Comparison of ENCODE assay signal across 8 cellular contexts in the genomic region with DNA sequence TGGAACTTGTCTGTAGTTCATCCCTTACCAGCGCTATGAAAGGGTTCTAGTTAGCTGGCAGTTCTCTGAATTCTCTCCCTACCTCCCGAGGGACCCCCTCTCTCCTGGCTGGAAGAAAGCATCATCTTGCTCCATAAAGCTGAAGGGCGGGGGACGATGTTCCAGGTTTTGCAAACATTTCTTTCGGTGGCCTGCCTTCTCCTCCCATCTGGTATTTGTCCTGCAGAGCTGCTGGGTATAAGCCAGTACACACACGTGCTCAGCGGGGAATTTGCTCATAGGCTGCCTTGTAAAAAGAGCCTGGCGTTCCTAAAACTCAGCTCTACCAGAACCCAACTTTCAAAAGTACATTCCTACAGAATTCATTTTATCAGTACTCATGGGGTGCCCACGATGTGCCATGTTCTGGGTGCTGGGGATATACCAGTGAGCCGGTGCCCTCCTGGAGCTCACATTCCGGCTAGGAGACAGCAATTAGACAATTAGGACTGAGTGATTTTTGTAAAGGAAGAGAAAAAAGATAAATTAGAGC. TPM values are rescaled to one million over a fixed set of nuclear protein-coding genes. Genes with fewer than 3 reads are reported as not detected.
DNase-seq lines count a peak whose midpoint lies in the region; ATAC-seq and TF ChIP-seq lines count a peak whose summit lies in the region.

No MANE protein-coding gene starts in this region.

- H3K4me3 Mint-ChIP-seq in activated CD8-positive, alpha-beta memory T cell treated with anti-CD3 and anti-CD28 coated beads, Interleukin-2, amount 10 ng/mL, durations not matched to agents 7 days and 5 days = peak overlapping the region; percentile 95

- no TSS peak for BruUV-seq in Panc1 (replicated peaks; lab: Mats Ljungman, UMichigan)

- DNase-seq in activated CD8-positive, alpha-beta memory T cell treated with anti-CD3 and anti-CD28 coated beads, Interleukin-2, amount 10 ng/mL, durations not matched to agents 7 days and 5 days = no peak
- DNase-seq in activated CD8-positive, alpha-beta memory T cell treated with anti-CD3 and anti-CD28 coated beads for 24 hours = no peak
- DNase-seq in Panc1 (ENCODE audit: low read depth, low spot score) (no peak), dermis microvascular lymphatic vessel endothelial cell (ENCODE audit: low read depth in 2 of 2) (peak; percentile 49 to 71), lung (ENCODE audit: low spot score) (peak; percentile 51), thoracic aorta (ENCODE audit: low spot score) (no peak)
- no peak for DNase-seq in stimulated activated CD4-positive, alpha-beta T cell treated with anti-CD3 and anti-CD28 coated beads, Interleukin-4, amount 100 ng/mL, for 24 hours
- DNase-seq in effector CD8-positive, alpha-beta T cell (lab: John Stamatoyannopoulos, UW) = no peak

- 45 to 48% methylated on average over 11 of the region's 11 CpGs for WGBS in lung, 2 donors

- in situ Hi-C loops in Panc1 (cut with HindIII; ENCODE audit: low pct_unique_long_range_greater_than_20kb, low sequenced_read_pairs) = no loop called here

- H3K4me3 ChIP-seq in Panc1 (ENCODE audit: low read depth in 2 of 2, low read length in 2 of 2) = peak overlapping the region; percentile 78 to 82
- H3K4me3 ChIP-seq in lung = peak overlapping the region; percentile 80
- peak overlapping the region; percentile 92 for H3K4me3 ChIP-seq in thoracic aorta

- H3K27me3 ChIP-seq in Panc1 (ENCODE audit: control insufficient read depth, insufficient read depth, low read length) (no peaks in the 10 kb centered on the region), lung (ENCODE audit: control insufficient read depth, insufficient read depth) (no peaks in the 10 kb centered on the region), thoracic aorta (replicated peaks; ENCODE audit: insufficient read depth) (no peaks in the 10 kb centered on the region)

- peaks cover 24% of the 10 kb centered on the region for H3K4me1 Mint-ChIP-seq in activated CD8-positive, alpha-beta memory T cell treated with anti-CD3 and anti-CD28 coated beads, Interleukin-2, amount 10 ng/mL, durations not matched to agents 7 days and 5 days

- H3K36me3 ChIP-seq in Panc1 (ENCODE audit: control insufficient read depth, insufficient read depth, low read length) (peaks cover 3% of the 10 kb centered on the region; the same call in 1 of the 2 replicates), lung (ENCODE audit: control insufficient read depth in 2 of 2, insufficient read depth in 2 of 2, low read length in 2 of 2) (peaks cover 0 to 1% of the 10 kb centered on the region in 2 donors), thoracic aorta (no peaks in the 10 kb centered on the region)

- H3K9me3 ChIP-seq in Panc1 (ENCODE audit: control insufficient read depth, insufficient read depth, low read depth, low read length) = no peaks in the 10 kb centered on the region
- H3K9me3 ChIP-seq in lung (ENCODE audit: control insufficient read depth in 2 of 2, insufficient read depth in 1 of 2, low read length in 1 of 2) = no peaks in the 10 kb centered on the region
- H3K9me3 ChIP-seq in thoracic aorta = no peaks in the 10 kb centered on the region

- peaks cover 5% of the 10 kb centered on the region for H3K27me3 Mint-ChIP-seq in activated CD8-positive, alpha-beta memory T cell treated with anti-CD3 and anti-CD28 coated beads, Interleukin-2, amount 10 ng/mL, durations not matched to agents 7 days and 5 days

- H3K9me3 Mint-ChIP-seq in activated CD8-positive, alpha-beta memory T cell treated with anti-CD3 and anti-CD28 coated beads, Interleukin-2, amount 10 ng/mL, durations not matched to agents 7 days and 5 days (ENCODE audit: low read depth) = no peaks in the 10 kb centered on the region

- CTCF ChIA-PET in activated CD8-positive, alpha-beta memory T cell treated with anti-CD3 and anti-CD28 coated beads, Interleukin-2, amount 10 ng/mL, durations not matched to agents 7 days and 5 days (lab: Charles Lee) = interaction anchor here (0.7 to 9.7 kb wide), 25 partner anchors 10 to 259 kb away, joined by 3 to 129 read pairs (median 5); partner anchors contain the start of genes ARMC7, CDR2L, HID1 and MIF4GD
- CTCF ChIA-PET in Panc1 (lab: Charles Lee) = interaction anchor here (0.6 to 3.9 kb wide), 7 partner anchors 14 to 149 kb away, joined by 3 to 33 read pairs (median 4); no protein-coding TSS in a partner anchor

- peaks cover 10% of the 10 kb centered on the region for H3K36me3 Mint-ChIP-seq in activated CD8-positive, alpha-beta memory T cell treated with anti-CD3 and anti-CD28 coated beads, Interleukin-2, amount 10 ng/mL, durations not matched to agents 7 days and 5 days

- POLR2A ChIA-PET in Panc1 (lab: Charles Lee) = interaction anchor here (1.0 to 1.7 kb wide), 7 partner anchors 16 to 51 kb away, joined by 3 to 10 read pairs (median 4); partner anchors contain the start of gene CDR2L

- H3K27ac ChIP-seq in Panc1 (ENCODE audit: low read length) (peak overlapping the region; percentile 78), lung (ENCODE audit: low read depth in 1 of 2, low read length in 1 of 2) (peak overlapping the region; percentile 88 to 89), thoracic aorta (peak overlapping the region; percentile 89)

- intact Hi-C loops in Panc1 (cut with micrococcal nuclease; ENCODE audit: unreplicated experiment) = no loop called here

- ATAC-seq in activated CD8-positive, alpha-beta memory T cell treated with anti-CD3 and anti-CD28 coated beads, Interleukin-2, amount 10 ng/mL, durations not matched to agents 7 days and 5 days = no peak
- ATAC-seq in Panc1 (peak; percentile 51), lung (ENCODE audit: insufficient read depth, low FRiP score) (no peak), thoracic aorta (ENCODE audit: insufficient number of reproducible peaks, low FRiP score, low read depth) (peak; percentile 50)

- peak overlapping the region; percentile 93 for H3K27ac Mint-ChIP-seq in activated CD8-positive, alpha-beta memory T cell treated with anti-CD3 and anti-CD28 coated beads, Interleukin-2, amount 10 ng/mL, durations not matched to agents 7 days and 5 days

- TF ChIP-seq CTCF in Panc1 (IDR thresholded peaks at IDR 0.05) (no peak), lung (IDR thresholded peaks at IDR 0.05; ENCODE audit: control extremely low read depth, extremely low read depth) (no peak), thoracic aorta (IDR thresholded peaks at IDR 0.05) (no peak)

- H3K4me1 ChIP-seq in Panc1 (ENCODE audit: control insufficient read depth, insufficient read depth, low read length) = peaks cover 21% of the 10 kb centered on the region
- peaks cover 0 to 5% of the 10 kb centered on the region in 2 donors for H3K4me1 ChIP-seq in lung (ENCODE audit: control insufficient read depth in 2 of 2, insufficient read depth in 2 of 2, low read length in 2 of 2)
- H3K4me1 ChIP-seq in thoracic aorta (ENCODE audit: control insufficient read depth in 1 of 2, low read depth in 2 of 2) = peaks cover 4 to 21% of the 10 kb centered on the region in 2 donors

RNA-seq across cellular contexts. Expression of gene MRPL58, which starts 0.6 kb away (rescaled TPM):
- 10 to 100 TPM; 45.9 to 53.1 TPM for total RNA-seq in activated CD8-positive, alpha-beta memory T cell treated with anti-CD3 and anti-CD28 coated beads, Interleukin-2, amount 10 ng/mL, durations not matched to agents 7 days and 5 days
- total RNA-seq in Panc1 (2021; ENCODE audit: unreplicated experiment) = 55.2 TPM
- 44.5 TPM for polyA plus RNA-seq in Panc1 (2012; ENCODE audit: insufficient read length)
- total RNA-seq in dermis microvascular lymphatic vessel endothelial cell = 16.2 and 28.0 TPM in 2 replicates
- total RNA-seq in lung = 10 to 100 TPM; 14.7 to 33.1 TPM
- polyA plus RNA-seq in lung = 10 to 100 TPM; 38.3 to 55.5 TPM
- 10 to 100 TPM; 40.3 to 82.6 TPM for total RNA-seq in thoracic aorta

RNA-seq across cellular contexts. Expression of gene CDR2L, which starts 24.4 kb away (rescaled TPM):
- under 1 TPM; 0.32 to 0.47 TPM for total RNA-seq in activated CD8-positive, alpha-beta memory T cell treated with anti-CD3 and anti-CD28 coated beads, Interleukin-2, amount 10 ng/mL, durations not matched to agents 7 days and 5 days
- total RNA-seq in Panc1 (2021; ENCODE audit: unreplicated experiment) (32.0 TPM), dermis microvascular lymphatic vessel endothelial cell (7.2 and 10.2 TPM in 2 replicates), lung (10 to 100 TPM; 11.5 to 19.0 TPM), thoracic aorta (10 to 100 TPM; 26.4 to 29.8 TPM)
- 33.7 TPM for polyA plus RNA-seq in Panc1 (2012; ENCODE audit: insufficient read length)
- 10 to 100 TPM in 1 of 2 donors, 1 to 10 TPM in 1; 8.5 to 10.9 TPM for polyA plus RNA-seq in lung

RNA-seq across cellular contexts. Expression of gene ATP5PD, which starts 34.9 kb away (rescaled TPM):
- total RNA-seq in activated CD8-positive, alpha-beta memory T cell treated with anti-CD3 and anti-CD28 coated beads, Interleukin-2, amount 10 ng/mL, durations not matched to agents 7 days and 5 days = 100 to 1,000 TPM; 188 to 210 TPM
- 413 TPM for total RNA-seq in Panc1 (2021; ENCODE audit: unreplicated experiment)
- polyA plus RNA-seq in Panc1 (2012; ENCODE audit: insufficient read length) = 260 TPM
- 138 and 188 TPM in 2 replicates for total RNA-seq in dermis microvascular lymphatic vessel endothelial cell
- 100 to 1,000 TPM; 110 to 238 TPM for total RNA-seq in lung
- 100 to 1,000 TPM; 277 to 736 TPM for polyA plus RNA-seq in lung
- 100 to 1,000 TPM; 109 to 189 TPM for total RNA-seq in thoracic aorta

RNA-seq across cellular contexts. Expression of gene KCTD2, which starts 35.2 kb away (rescaled TPM):
- 10 to 100 TPM; 16.8 to 19.1 TPM for total RNA-seq in activated CD8-positive, alpha-beta memory T cell treated with anti-CD3 and anti-CD28 coated beads, Interleukin-2, amount 10 ng/mL, durations not matched to agents 7 days and 5 days
- total RNA-seq in Panc1 (2021; ENCODE audit: unreplicated experiment) = 34.9 TPM
- polyA plus RNA-seq in Panc1 (2012; ENCODE audit: insufficient read length) = 29.9 TPM
- 9.1 and 14.9 TPM in 2 replicates for total RNA-seq in dermis microvascular lymphatic vessel endothelial cell
- 10 to 100 TPM; 21.0 to 22.3 TPM for total RNA-seq in lung
- 10 to 100 TPM; 15.1 to 17.8 TPM for polyA plus RNA-seq in lung
- 10 to 100 TPM; 18.7 to 22.7 TPM for total RNA-seq in thoracic aorta

RNA-seq across cellular contexts. Expression of gene HID1, which starts 39.3 kb away (rescaled TPM):
- total RNA-seq in activated CD8-positive, alpha-beta memory T cell treated with anti-CD3 and anti-CD28 coated beads, Interleukin-2, amount 10 ng/mL, durations not matched to agents 7 days and 5 days = not detected
- total RNA-seq in Panc1 (2021; ENCODE audit: unreplicated experiment) = 10.9 TPM
- polyA plus RNA-seq in Panc1 (2012; ENCODE audit: insufficient read length) = 16.6 TPM
- total RNA-seq in dermis microvascular lymphatic vessel endothelial cell = 31.6 and 48.5 TPM in 2 replicates
- 10 to 100 TPM; 34.8 to 42.1 TPM for total RNA-seq in lung
- 10 to 100 TPM; 15.2 to 23.7 TPM for polyA plus RNA-seq in lung
- 10 to 100 TPM; 14.3 to 14.8 TPM for total RNA-seq in thoracic aorta

Comparison
In these comparisons a context has a peak if more than half of its experiments do, and no peak if none do; other contexts are left out.
1. ATAC-seq: peak in Panc1 (single experiment) and thoracic aorta (single experiment); none in activated CD8-positive, alpha-beta memory T cell treated with anti-CD3 and anti-CD28 coated beads, Interleukin-2, amount 10 ng/mL, durations not matched to agents 7 days and 5 days (single experiment) and lung (single experiment).
2. DNase-seq: peak in dermis microvascular lymphatic vessel endothelial cell (2 of 2) and lung (single experiment); none in activated CD8-positive, alpha-beta memory T cell treated with anti-CD3 and anti-CD28 coated beads, Interleukin-2, amount 10 ng/mL, durations not matched to agents 7 days and 5 days (single experiment), activated CD8-positive, alpha-beta memory T cell treated with anti-CD3 and anti-CD28 coated beads for 24 hours (single experiment), Panc1 (single experiment), thoracic aorta (single experiment), stimulated activated CD4-positive, alpha-beta T cell treated with anti-CD3 and anti-CD28 coated beads, Interleukin-4, amount 100 ng/mL, for 24 hours (single experiment) and effector CD8-positive, alpha-beta T cell (single experiment).
3. Peak in every context shown above with its lines, with median percentiles within 50 percentile points of each other: H3K27ac ChIP-seq and H3K4me3 ChIP-seq.